ENCODE assay signal across 29 cellular contexts in genomic region chr3:191302451-191302850, GRCh38. TPM values are rescaled to one million over a fixed set of nuclear protein-coding genes. Genes with fewer than 3 reads are reported as not detected.
"Had no signal": no experiment of that assay in that cellular context is flagged by ENCODE, and none has a peak within 500 bp of the region (broad histone marks: within the 10 kb centered on the region; RNA-seq: fewer than 3 reads in every experiment).

No MANE protein-coding gene starts in this region.

- H3K4me1 Mint-ChIP-seq: activated naive CD4-positive, alpha-beta T cell treated with anti-CD3 and anti-CD28 coated beads, Interleukin-2, amount 50 U/mL, for 24 hours; neural progenitor cell; stimulated activated effector memory CD8-positive, alpha-beta T cell treated with anti-CD3 and anti-CD28 coated beads, Interleukin-12 subunit alpha, Interleukin-12 subunit beta, amount 100 ng/mL, for 72 hours; T-helper 17 cell had no signal

- ATAC-seq: activated CD8-positive, alpha-beta T cell treated with anti-CD3 and anti-CD28 coated beads for 36 hours; activated naive CD8-positive, alpha-beta T cell treated with anti-CD3 and anti-CD28 coated beads, Interleukin-2, amount 50 U/mL, for 24 hours; naive thymus-derived CD8-positive, alpha-beta T cell; psoas muscle; stimulated activated effector memory CD8-positive, alpha-beta T cell treated with anti-CD3 and anti-CD28 coated beads, Interleukin-12 subunit alpha, Interleukin-12 subunit beta, amount 100 ng/mL, for 72 hours; T-helper 17 cell; upper lobe of right lung had no signal

- DNase-seq: activated CD4-positive, alpha-beta T cell treated with anti-CD3 and anti-CD28 coated beads, Interleukin-2, amount 50 U/mL, for 1 hour; activated CD8-positive, alpha-beta T cell treated with anti-CD3 and anti-CD28 coated beads for 36 hours; activated naive CD8-positive, alpha-beta T cell treated with anti-CD3 and anti-CD28 coated beads, Interleukin-2, amount 50 U/mL, for 24 hours; activated T-cell treated with anti-CD3 and anti-CD28 coated beads, Interleukin-2, amount 50 U/mL, for 48 hours; dermis blood vessel endothelial cell; effector CD4-positive, alpha-beta T cell; esophagus squamous epithelium; glutamatergic neuron; islet precursor cell; mammary epithelial cell; naive thymus-derived CD8-positive, alpha-beta T cell; occipital lobe; psoas muscle; sigmoid colon; small intestine; stimulated activated CD4-positive, alpha-beta T cell treated with anti-CD3 and anti-CD28 coated beads, Interleukin-4, amount 100 ng/mL, for 24 hours; stomach; T-helper 17 cell; T1000; thyroid gland; upper lobe of right lung; WERI-Rb-1 had no signal

- H3K9me3 Mint-ChIP-seq: activated CD8-positive, alpha-beta T cell treated with anti-CD3 and anti-CD28 coated beads for 36 hours; activated naive CD4-positive, alpha-beta T cell treated with anti-CD3 and anti-CD28 coated beads, Interleukin-2, amount 50 U/mL, for 24 hours; activated naive CD8-positive, alpha-beta T cell treated with anti-CD3 and anti-CD28 coated beads, Interleukin-2, amount 50 U/mL, for 24 hours; activated T-helper 2 cell treated with anti-CD3 and anti-CD28 coated beads, Interferon-gamma antibody, Interleukin-2, Interleukin-4, amounts not matched to agents 10 μg/mL and 5 μg/mL and 100 μg/mL, durations not matched to agents 14 hours and 24 hours and 36 hours; mesothelial cell of epicardium; neural progenitor cell had no signal

- H3K36me3 Mint-ChIP-seq: activated naive CD4-positive, alpha-beta T cell treated with anti-CD3 and anti-CD28 coated beads, Interleukin-2, amount 50 U/mL, for 24 hours; mesothelial cell of epicardium; naive thymus-derived CD8-positive, alpha-beta T cell; neural progenitor cell; stimulated activated effector memory CD8-positive, alpha-beta T cell treated with anti-CD3 and anti-CD28 coated beads, Interleukin-12 subunit alpha, Interleukin-12 subunit beta, amount 100 ng/mL, for 72 hours had no signal

- H3K4me3 Mint-ChIP-seq: activated CD8-positive, alpha-beta T cell treated with anti-CD3 and anti-CD28 coated beads for 36 hours; activated naive CD4-positive, alpha-beta T cell treated with anti-CD3 and anti-CD28 coated beads, Interleukin-2, amount 50 U/mL, for 24 hours; activated naive CD8-positive, alpha-beta T cell treated with anti-CD3 and anti-CD28 coated beads, Interleukin-2, amount 50 U/mL, for 24 hours; mesothelial cell of epicardium; naive thymus-derived CD8-positive, alpha-beta T cell; neural progenitor cell; stimulated activated effector memory CD8-positive, alpha-beta T cell treated with anti-CD3 and anti-CD28 coated beads, Interleukin-12 subunit alpha, Interleukin-12 subunit beta, amount 100 ng/mL, for 72 hours; T-helper 17 cell had no signal

- H3K27ac Mint-ChIP-seq: activated CD8-positive, alpha-beta T cell treated with anti-CD3 and anti-CD28 coated beads for 36 hours; activated naive CD4-positive, alpha-beta T cell treated with anti-CD3 and anti-CD28 coated beads, Interleukin-2, amount 50 U/mL, for 24 hours; activated naive CD8-positive, alpha-beta T cell treated with anti-CD3 and anti-CD28 coated beads, Interleukin-2, amount 50 U/mL, for 24 hours; activated T-helper 2 cell treated with anti-CD3 and anti-CD28 coated beads, Interferon-gamma antibody, Interleukin-2, Interleukin-4, amounts not matched to agents 10 μg/mL and 5 μg/mL and 100 μg/mL, durations not matched to agents 14 hours and 24 hours and 36 hours; mesothelial cell of epicardium; naive thymus-derived CD8-positive, alpha-beta T cell; neural progenitor cell; stimulated activated effector memory CD8-positive, alpha-beta T cell treated with anti-CD3 and anti-CD28 coated beads, Interleukin-12 subunit alpha, Interleukin-12 subunit beta, amount 100 ng/mL, for 72 hours; T-helper 17 cell had no signal

- H3K27me3 Mint-ChIP-seq: activated CD8-positive, alpha-beta T cell treated with anti-CD3 and anti-CD28 coated beads for 36 hours; activated naive CD4-positive, alpha-beta T cell treated with anti-CD3 and anti-CD28 coated beads, Interleukin-2, amount 50 U/mL, for 24 hours; activated naive CD8-positive, alpha-beta T cell treated with anti-CD3 and anti-CD28 coated beads, Interleukin-2, amount 50 U/mL, for 24 hours; T-helper 17 cell had no signal

RNA-seq across cellular contexts. Expression of gene UTS2B, which starts 27.9 kb away (rescaled TPM):
- total RNA-seq: activated CD8-positive, alpha-beta T cell treated with anti-CD3 and anti-CD28 coated beads for 36 hours; bronchial epithelial cell; liver; naive thymus-derived CD8-positive, alpha-beta T cell; stomach; T-helper 17 cell had no signal
- polyA plus RNA-seq: naive thymus-derived CD8-positive, alpha-beta T cell had no signal
